ENCODE assay signal across 11 cellular contexts in the genomic region with DNA sequence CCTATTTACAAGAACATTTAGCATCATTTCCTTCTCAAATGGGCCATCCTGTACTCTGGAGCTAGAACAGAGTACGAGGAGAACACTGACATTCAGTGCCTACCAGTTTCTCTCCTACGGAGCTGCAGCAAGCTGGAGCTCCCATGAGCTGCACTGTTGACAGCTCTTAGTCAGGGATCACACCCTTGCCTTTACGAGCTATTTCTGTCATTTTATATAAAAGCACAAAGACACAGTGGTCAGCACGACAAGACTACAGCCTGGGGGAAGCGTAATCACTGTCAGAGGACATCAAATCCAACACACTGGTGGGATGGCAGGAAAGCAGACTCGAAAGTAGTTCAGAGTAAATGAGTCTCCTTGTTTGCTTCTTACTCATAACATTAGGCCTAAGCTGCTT. TPM values are rescaled to one million over a fixed set of nuclear protein-coding genes. Genes with fewer than 3 reads are reported as not detected.
A peak's percentile ranks its signal among the peaks of the same experiment; 100 is the strongest.
DNase-seq lines count a peak whose midpoint lies in the region; ATAC-seq and TF ChIP-seq lines count a peak whose summit lies in the region.
"Had no signal": no experiment of that assay in that cellular context is flagged by ENCODE, and none has a peak within 500 bp of the region (broad histone marks: within the 10 kb centered on the region; RNA-seq: fewer than 3 reads in every experiment).

No MANE protein-coding gene starts in this region.

- WGBS in mammary epithelial cell (ENCODE audit: low coverage, missing lambda C conversion rate), result 92% methylated on average over 6 of the region's 6 CpGs

- in situ Hi-C loops in mammary epithelial cell (cut with MboI; ENCODE audit: low sequenced_read_pairs in 2 of 2), result no loop called here

- H3K4me1 ChIP-seq in mammary epithelial cell (ENCODE audit: insufficient read depth, low read length) (peaks cover 16% of the 10 kb centered on the region), BE2C (peaks cover 15% of the 10 kb centered on the region)

- H3K36me3 Mint-ChIP-seq in MCF 10A (ENCODE audit: insufficient read depth, unreplicated experiment) (peaks cover 11% of the 10 kb centered on the region), WTC11 (peaks cover 13% of the 10 kb centered on the region)

- no peak overlapping the region for H3K9ac ChIP-seq in mammary epithelial cell (ENCODE audit: insufficient read depth, low read length)

- H3K27me3 Mint-ChIP-seq in MCF 10A (ENCODE audit: insufficient read depth, unreplicated experiment) (no peaks in the 10 kb centered on the region), WTC11 (ENCODE audit: low read depth) (no peaks in the 10 kb centered on the region)

- H3K9me3 Mint-ChIP-seq in MCF 10A (ENCODE audit: unreplicated experiment) (no peaks in the 10 kb centered on the region), WTC11 (no peaks in the 10 kb centered on the region)

- dilution Hi-C loops in mammary epithelial cell (cut with HindIII; ENCODE audit: low sequenced_read_pairs), result no loop called here

- H3K27ac ChIP-seq in mammary epithelial cell (ENCODE audit: insufficient read depth, low read depth, low read length), result no peak overlapping the region
- H3K27ac ChIP-seq: VCaP had no signal

- no peak overlapping the region for H2AFZ ChIP-seq in mammary epithelial cell (ENCODE audit: low read depth, low read length)

- no peak for ATAC-seq in WTC11

- BruUV-seq in MCF 10A (replicated peaks; lab: Mats Ljungman, UMichigan) (no TSS peak), mammary epithelial cell (replicated peaks; lab: Mats Ljungman, UMichigan) (no TSS peak)

- DNase-seq in MCF 10A (ENCODE audit: unreplicated experiment), result no peak
- no peak for DNase-seq in mammary epithelial cell
- no peak for DNase-seq in WTC11 (ENCODE audit: low spot score)
- DNase-seq in inferior parietal cortex (ENCODE audit: extremely low spot score), result peak; percentile 38
- peak; percentile 73 for DNase-seq in superior temporal gyrus (ENCODE audit: extremely low spot score)
- no peak for DNase-seq in NCI-H1694 treated with DMSO at 0.1 percent for 48 hours (lab: John Stamatoyannopoulos, UW)
- no peak for DNase-seq in stimulated activated CD8-positive, alpha-beta memory T cell treated with anti-CD3 and anti-CD28 coated beads, Interleukin-4, amount 100 ng/mL, for 48 hours
- DNase-seq in BE2C, result no peak
- DNase-seq: activated gamma-delta T cell treated with Interleukin-2 at 50 U/mL for 16 hours, transverse colon had no signal

- H3K36me3 ChIP-seq in mammary epithelial cell (ENCODE audit: insufficient read depth, low read length) (no peaks in the 10 kb centered on the region), BE2C (no peaks in the 10 kb centered on the region)
- H3K36me3 ChIP-seq: transverse colon had no signal

- no peak overlapping the region for H3K4me3 ChIP-seq in mammary epithelial cell (replicated peaks in 1 of 3; ENCODE audit: insufficient read depth in 1 of 3, low read depth in 2 of 3, low read length in 3 of 3)
- H3K4me3 ChIP-seq in BE2C (ENCODE audit: low read depth, low read length), result no peak overlapping the region
- H3K4me3 ChIP-seq: transverse colon had no signal

- H3K27ac Mint-ChIP-seq in MCF 10A (ENCODE audit: low read depth, unreplicated experiment) (no peak overlapping the region), WTC11 (peak overlapping the region; percentile 69)

- peaks cover 60% of the 10 kb centered on the region for H3K79me2 ChIP-seq in mammary epithelial cell (ENCODE audit: insufficient read depth, low read length)

- TF ChIP-seq CTCF in MCF 10A (IDR thresholded peaks at IDR 0.05; ENCODE audit: unreplicated experiment) (no peak), mammary epithelial cell (conservative IDR thresholded peaks at IDR 0.05 in 1 of 2, IDR thresholded peaks at IDR 0.05 in 1 of 2; ENCODE audit: extremely low read depth in 1 of 2, insufficient read depth in 1 of 2, low read depth in 1 of 2, low read length in 2 of 2) (no peak), WTC11 (IDR thresholded peaks at IDR 0.05) (no peak), BE2C (IDR thresholded peaks at IDR 0.05; ENCODE audit: low read depth, low read length) (no peak)

- H4K20me1 ChIP-seq in mammary epithelial cell (ENCODE audit: insufficient read depth, low read length), result no peaks in the 10 kb centered on the region

- H3K9me3 ChIP-seq in mammary epithelial cell (replicated peaks; ENCODE audit: insufficient read depth, low read length) (no peaks in the 10 kb centered on the region), BE2C (no peaks in the 10 kb centered on the region)
- H3K9me3 ChIP-seq: transverse colon had no signal

- peaks cover 49% of the 10 kb centered on the region for H3K4me1 Mint-ChIP-seq in MCF 10A (ENCODE audit: insufficient read depth, unreplicated experiment)
- peaks cover 76% of the 10 kb centered on the region for H3K4me1 Mint-ChIP-seq in WTC11

- intact Hi-C loops in MCF 10A (cut with micrococcal nuclease) (no loop called here), mammary epithelial cell (cut with micrococcal nuclease) (loop anchor here (10.0 kb wide), 1 partner anchor 142 kb away; no protein-coding TSS in a partner anchor)

- no peaks in the 10 kb centered on the region for H3K27me3 ChIP-seq in mammary epithelial cell (ENCODE audit: insufficient read depth, low read length)
- no peaks in the 10 kb centered on the region for H3K27me3 ChIP-seq in BE2C
- H3K27me3 ChIP-seq: transverse colon had no signal

- POLR2A ChIA-PET in MCF 10A (lab: Yijun Ruan, JAX), result interaction anchor here (2.4 to 3.5 kb wide), 2 partner anchors 16 to 20 kb away, joined by 11 to 16 read pairs; no protein-coding TSS in a partner anchor
- POLR2A ChIA-PET in WTC11 (lab: Charles Lee), result no interaction called here

- CTCF ChIA-PET in MCF 10A (lab: Yijun Ruan, JAX) (interaction anchor here (0.6 to 2.4 kb wide), 8 partner anchors 10 to 772 kb away, joined by 3 to 14 read pairs (median 4); no protein-coding TSS in a partner anchor), mammary epithelial cell (lab: Charles Lee; ENCODE audit: low non-redundant PET) (no interaction called here), WTC11 (lab: Charles Lee) (interaction anchor here (1.0 kb wide), 1 partner anchor 140 kb away, joined by 4 read pairs; no protein-coding TSS in a partner anchor)

- H3K4me2 ChIP-seq in mammary epithelial cell (ENCODE audit: insufficient read depth, low read depth, low read length), result no peak overlapping the region

- H3K4me3 Mint-ChIP-seq in MCF 10A (ENCODE audit: unreplicated experiment) (peak overlapping the region; percentile 52), WTC11 (peak overlapping the region; percentile 84)

TF ChIP-seq in WTC11, 78 proteins besides CTCF, POLR2A, EP300 and RAD21 (continues in another document):
- no peak for TF ChIP-seq CREM (CRISPR knock-in tag; IDR thresholded peaks at IDR 0.05)
- TF ChIP-seq ZNF671 (CRISPR knock-in tag; IDR thresholded peaks at IDR 0.05), result no peak
- TF ChIP-seq, protein P1, sequence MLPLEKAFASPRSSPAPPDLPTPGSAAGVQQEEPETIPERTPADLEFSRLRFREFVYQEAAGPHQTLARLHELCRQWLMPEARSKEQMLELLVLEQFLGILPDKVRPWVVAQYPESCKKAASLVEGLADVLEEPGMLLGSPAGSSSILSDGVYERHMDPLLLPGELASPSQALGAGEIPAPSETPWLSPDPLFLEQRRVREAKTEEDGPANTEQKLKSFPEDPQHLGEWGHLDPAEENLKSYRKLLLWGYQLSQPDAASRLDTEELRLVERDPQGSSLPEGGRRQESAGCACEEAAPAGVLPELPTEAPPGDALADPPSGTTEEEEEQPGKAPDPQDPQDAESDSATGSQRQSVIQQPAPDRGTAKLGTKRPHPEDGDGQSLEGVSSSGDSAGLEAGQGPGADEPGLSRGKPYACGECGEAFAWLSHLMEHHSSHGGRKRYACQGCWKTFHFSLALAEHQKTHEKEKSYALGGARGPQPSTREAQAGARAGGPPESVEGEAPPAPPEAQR (CRISPR knock-in tag; IDR thresholded peaks at IDR 0.05), result no peak
- TF ChIP-seq EMX1 (CRISPR knock-in tag; IDR thresholded peaks at IDR 0.05), result no peak
- TF ChIP-seq, protein P2, sequence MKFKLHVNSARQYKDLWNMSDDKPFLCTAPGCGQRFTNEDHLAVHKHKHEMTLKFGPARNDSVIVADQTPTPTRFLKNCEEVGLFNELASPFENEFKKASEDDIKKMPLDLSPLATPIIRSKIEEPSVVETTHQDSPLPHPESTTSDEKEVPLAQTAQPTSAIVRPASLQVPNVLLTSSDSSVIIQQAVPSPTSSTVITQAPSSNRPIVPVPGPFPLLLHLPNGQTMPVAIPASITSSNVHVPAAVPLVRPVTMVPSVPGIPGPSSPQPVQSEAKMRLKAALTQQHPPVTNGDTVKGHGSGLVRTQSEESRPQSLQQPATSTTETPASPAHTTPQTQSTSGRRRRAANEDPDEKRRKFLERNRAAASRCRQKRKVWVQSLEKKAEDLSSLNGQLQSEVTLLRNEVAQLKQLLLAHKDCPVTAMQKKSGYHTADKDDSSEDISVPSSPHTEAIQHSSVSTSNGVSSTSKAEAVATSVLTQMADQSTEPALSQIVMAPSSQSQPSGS (CRISPR knock-in tag; IDR thresholded peaks at IDR 0.05; ENCODE audit: borderline replicate concordance, low read depth), result no peak
- TF ChIP-seq, protein P3, sequence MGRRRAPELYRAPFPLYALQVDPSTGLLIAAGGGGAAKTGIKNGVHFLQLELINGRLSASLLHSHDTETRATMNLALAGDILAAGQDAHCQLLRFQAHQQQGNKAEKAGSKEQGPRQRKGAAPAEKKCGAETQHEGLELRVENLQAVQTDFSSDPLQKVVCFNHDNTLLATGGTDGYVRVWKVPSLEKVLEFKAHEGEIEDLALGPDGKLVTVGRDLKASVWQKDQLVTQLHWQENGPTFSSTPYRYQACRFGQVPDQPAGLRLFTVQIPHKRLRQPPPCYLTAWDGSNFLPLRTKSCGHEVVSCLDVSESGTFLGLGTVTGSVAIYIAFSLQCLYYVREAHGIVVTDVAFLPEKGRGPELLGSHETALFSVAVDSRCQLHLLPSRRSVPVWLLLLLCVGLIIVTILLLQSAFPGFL (CRISPR knock-in tag; IDR thresholded peaks at IDR 0.05; ENCODE audit: borderline replicate concordance), result no peak

RNA-seq across cellular contexts. Expression of a gene that starts 2.7 kb away (rescaled TPM):
- total RNA-seq in MCF 10A (2022) (21.7 and 43.6 TPM in 2 replicates), mammary epithelial cell (10 to 100 TPM in 1 of 2 donors, 1 to 10 TPM in 1; 8.5 to 29.8 TPM), WTC11 (2021) (132 to 161 TPM (median 135 TPM) in 3 replicates)
- 28.7 TPM for polyA plus RNA-seq in mammary epithelial cell
- 38.1 TPM for polyA minus RNA-seq in mammary epithelial cell
- 7.6 TPM for polyA plus RNA-seq in BE2C (2012; ENCODE audit: insufficient read depth, insufficient read length, low read depth)

Comparison
In these comparisons a context has a peak if more than half of its experiments do, and no peak if none do; other contexts are left out.
1. DNase-seq: peak in inferior parietal cortex (single experiment) and superior temporal gyrus (single experiment); none in MCF 10A (single experiment), mammary epithelial cell (single experiment), WTC11 (single experiment), NCI-H1694 treated with DMSO at 0.1 percent for 48 hours (single experiment), stimulated activated CD8-positive, alpha-beta memory T cell treated with anti-CD3 and anti-CD28 coated beads, Interleukin-4, amount 100 ng/mL, for 48 hours (single experiment) and BE2C (single experiment).